In genomic region chr11:69905611-69906452, GRCh38 we compare ENCODE assay signal across 1 cellular context.
TF ChIP-seq lines count a peak whose summit lies in the region.

No MANE protein-coding gene starts in this region.

TF ChIP-seq in K562, 482 proteins besides CTCF, POLR2A, EP300 and RAD21 (continued from another document):
- TF ChIP-seq FOXP4 (CRISPR knock-in tag; IDR thresholded peaks at IDR 0.05; ENCODE audit: borderline replicate concordance) (no peak), NCOA1 (IDR thresholded peaks at IDR 0.05; ENCODE audit: low read depth) (0 out of 2 replicates have a peak, but pooled peaks have one; percentile 39), TAF1 (IDR thresholded peaks at IDR 0.05; ENCODE audit: control insufficient read depth, extremely low read depth, insufficient read depth, low read length, severe bottlenecking) (no peak), MAX (CRISPR knock-in tag; IDR thresholded peaks at IDR 0.05) (peak; percentile 55), STAT6 (CRISPR knock-in tag; IDR thresholded peaks at IDR 0.05) (no peak), PHF21A (IDR thresholded peaks at IDR 0.05; ENCODE audit: borderline replicate concordance, low read depth) (no peak), DDX20 (tag; IDR thresholded peaks at IDR 0.05; ENCODE audit: low read depth) (no peak), PURB (CRISPR knock-in tag; IDR thresholded peaks at IDR 0.05; ENCODE audit: low read depth) (no peak), SMAD3 (CRISPR knock-in tag; conservative IDR thresholded peaks at IDR 0.05) (no peak), NFE2L1 (tag; IDR thresholded peaks at IDR 0.05; ENCODE audit: borderline replicate concordance, low read depth) (no peak), ARID1B (IDR thresholded peaks at IDR 0.05) (peak; percentile 98)
